ENCODE assay signal across 17 cellular contexts in genomic region chr10:62352356-62352963, GRCh38. TPM values are rescaled to one million over a fixed set of nuclear protein-coding genes. Genes with fewer than 3 reads are reported as not detected.
A peak's percentile ranks its signal among the peaks of the same experiment; 100 is the strongest.
DNase-seq lines count a peak whose midpoint lies in the region; ATAC-seq and TF ChIP-seq lines count a peak whose summit lies in the region.
"Had no signal": no experiment of that assay in that cellular context is flagged by ENCODE, and none has a peak within 500 bp of the region (broad histone marks: within the 10 kb centered on the region; RNA-seq: fewer than 3 reads in every experiment).

No MANE protein-coding gene starts in this region.

- H4K20me1 ChIP-seq in mammary epithelial cell (ENCODE audit: insufficient read depth, low read length): no peaks in the 10 kb centered on the region

- no peak overlapping the region for H2AFZ ChIP-seq in mammary epithelial cell (ENCODE audit: low read depth, low read length)

- TF ChIP-seq CTCF in mammary epithelial cell (conservative IDR thresholded peaks at IDR 0.05 in 1 of 2, IDR thresholded peaks at IDR 0.05 in 1 of 2; ENCODE audit: extremely low read depth in 1 of 2, insufficient read depth in 1 of 2, low read depth in 1 of 2, low read length in 2 of 2) (no peak), body of pancreas (IDR thresholded peaks at IDR 0.05) (no peak)

- BruUV-seq in mammary epithelial cell (replicated peaks; lab: Mats Ljungman, UMichigan): no TSS peak

- H3K27me3 ChIP-seq in mammary epithelial cell (ENCODE audit: insufficient read depth, low read length): no peaks in the 10 kb centered on the region
- H3K27me3 ChIP-seq in body of pancreas: no peaks in the 10 kb centered on the region
- H3K27me3 ChIP-seq: esophagus squamous epithelium had no signal

- DNase-seq in activated CD4-positive, CD25-positive, alpha-beta regulatory T cell treated with anti-CD3 and anti-CD28 coated beads, Interleukin-2, amount 50 U/mL, for 72 hours: no peak
- DNase-seq in LHCN-M2 (ENCODE audit: low read depth): peak; percentile 56
- DNase-seq in mammary epithelial cell: peak; percentile 81
- DNase-seq in stimulated activated CD4-positive, alpha-beta T cell treated with anti-CD3 and anti-CD28 coated beads, Interleukin-1b, Interleukin-23, amount 100 ng/mL, for 48 hours: peak; percentile 45
- no peak for DNase-seq in T-helper 9 cell
- no peak for DNase-seq in D341Med (ENCODE audit: low spot score)
- no peak for DNase-seq in body of pancreas
- DNase-seq: Caco-2, esophagus squamous epithelium, NCI-H2029, psoas muscle, trophoblast cell, WERI-Rb-1 had no signal

- CTCF ChIA-PET in mammary epithelial cell (lab: Charles Lee; ENCODE audit: low non-redundant PET): no interaction called here

- intact Hi-C loops in mammary epithelial cell (cut with micrococcal nuclease) (no loop called here), body of pancreas (cut with DNase I) (no loop called here)

- H3K9me3 ChIP-seq in mammary epithelial cell (replicated peaks; ENCODE audit: insufficient read depth, low read length) (peaks cover 7% of the 10 kb centered on the region), body of pancreas (peaks cover 0 to 14% (median 0%) of the 10 kb centered on the region in 3 donors)

- H3K36me3 ChIP-seq in mammary epithelial cell (ENCODE audit: insufficient read depth, low read length) (no peaks in the 10 kb centered on the region), body of pancreas (replicated peaks in 1 of 2; ENCODE audit: insufficient read depth in 1 of 2, low read depth in 2 of 2) (no peaks in the 10 kb centered on the region)
- H3K36me3 ChIP-seq: esophagus squamous epithelium, WERI-Rb-1 had no signal

- no peak overlapping the region for H3K4me2 ChIP-seq in mammary epithelial cell (ENCODE audit: insufficient read depth, low read depth, low read length)

- dilution Hi-C loops in mammary epithelial cell (cut with HindIII; ENCODE audit: low sequenced_read_pairs): no loop called here

- no peak overlapping the region for H3K9ac ChIP-seq in mammary epithelial cell (ENCODE audit: insufficient read depth, low read length)

- H3K27ac ChIP-seq in mammary epithelial cell (ENCODE audit: insufficient read depth, low read depth, low read length) (no peak overlapping the region), body of pancreas (no peak overlapping the region)
- H3K27ac ChIP-seq: coronary artery, esophagus squamous epithelium, psoas muscle, SK-N-MC, WERI-Rb-1 had no signal

- no peak for TF ChIP-seq POLR2A in body of pancreas (IDR thresholded peaks at IDR 0.05)

- in situ Hi-C loops in mammary epithelial cell (cut with MboI; ENCODE audit: low sequenced_read_pairs in 2 of 2): no loop called here

- H3K4me1 ChIP-seq in mammary epithelial cell (ENCODE audit: insufficient read depth, low read length) (peaks cover 3% of the 10 kb centered on the region), body of pancreas (no peaks in the 10 kb centered on the region)
- H3K4me1 ChIP-seq: Caco-2, esophagus squamous epithelium, psoas muscle had no signal

- ATAC-seq in activated CD4-positive, CD25-positive, alpha-beta regulatory T cell treated with anti-CD3 and anti-CD28 coated beads, Interleukin-2, amount 50 U/mL, for 24 hours: peak; percentile 98 to 99
- no peak for ATAC-seq in body of pancreas
- ATAC-seq: K562, psoas muscle had no signal

- H3K4me3 ChIP-seq in mammary epithelial cell (replicated peaks in 1 of 3; ENCODE audit: insufficient read depth in 1 of 3, low read depth in 2 of 3, low read length in 3 of 3): no peak overlapping the region
- H3K4me3 ChIP-seq in body of pancreas: no peak overlapping the region
- H3K4me3 ChIP-seq: coronary artery, esophagus squamous epithelium, K562, psoas muscle, SK-N-MC had no signal

- no peaks in the 10 kb centered on the region for H3K79me2 ChIP-seq in mammary epithelial cell (ENCODE audit: insufficient read depth, low read length)

RNA-seq across cellular contexts. Expression of gene ZNF365, which starts 21.7 kb away (rescaled TPM):
- 5.3 and 6.2 TPM in 2 replicates for total RNA-seq in LHCN-M2 (2014; rRNA removed)
- 3.1 TPM for polyA plus RNA-seq in LHCN-M2 (2012)
- total RNA-seq in mammary epithelial cell: 10 to 100 TPM; 10.1 to 13.0 TPM
- 7.1 TPM for polyA plus RNA-seq in mammary epithelial cell
- polyA minus RNA-seq in mammary epithelial cell: 16.6 TPM
- 1 to 10 TPM; 1.0 to 1.6 TPM for total RNA-seq in body of pancreas
- total RNA-seq: Caco-2 had no signal

Comparison
In these comparisons a context has a peak if more than half of its experiments do, and no peak if none do; other contexts are left out.
1. DNase-seq: peak in LHCN-M2 (single experiment), mammary epithelial cell (single experiment) and stimulated activated CD4-positive, alpha-beta T cell treated with anti-CD3 and anti-CD28 coated beads, Interleukin-1b, Interleukin-23, amount 100 ng/mL, for 48 hours (single experiment); none in activated CD4-positive, CD25-positive, alpha-beta regulatory T cell treated with anti-CD3 and anti-CD28 coated beads, Interleukin-2, amount 50 U/mL, for 72 hours (single experiment), T-helper 9 cell (single experiment), D341Med (single experiment) and body of pancreas (0 of 4).